In genomic region chr1:53182688-53183276, GRCh38 we compare ENCODE assay signal across 2 cellular contexts.
A peak's percentile ranks its signal among the peaks of the same experiment; 100 is the strongest.
TF ChIP-seq lines count a peak whose summit lies in the region.

No MANE protein-coding gene starts in this region.

TF ChIP-seq in GM23338, 12 proteins besides CTCF, POLR2A, EP300 and RAD21:
- no peak for TF ChIP-seq POLR2AphosphoS5 (IDR thresholded peaks at IDR 0.05; ENCODE audit: low read depth)
- no peak for TF ChIP-seq REST (IDR thresholded peaks at IDR 0.05; ENCODE audit: unreplicated experiment)
- no peak for TF ChIP-seq ZNF331 (CRISPR knock-in tag; IDR thresholded peaks at IDR 0.05; ENCODE audit: low read depth)
- TF ChIP-seq, protein P1, sequence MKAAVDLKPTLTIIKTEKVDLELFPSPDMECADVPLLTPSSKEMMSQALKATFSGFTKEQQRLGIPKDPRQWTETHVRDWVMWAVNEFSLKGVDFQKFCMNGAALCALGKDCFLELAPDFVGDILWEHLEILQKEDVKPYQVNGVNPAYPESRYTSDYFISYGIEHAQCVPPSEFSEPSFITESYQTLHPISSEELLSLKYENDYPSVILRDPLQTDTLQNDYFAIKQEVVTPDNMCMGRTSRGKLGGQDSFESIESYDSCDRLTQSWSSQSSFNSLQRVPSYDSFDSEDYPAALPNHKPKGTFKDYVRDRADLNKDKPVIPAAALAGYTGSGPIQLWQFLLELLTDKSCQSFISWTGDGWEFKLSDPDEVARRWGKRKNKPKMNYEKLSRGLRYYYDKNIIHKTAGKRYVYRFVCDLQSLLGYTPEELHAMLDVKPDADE (IDR thresholded peaks at IDR 0.05), result no peak
- no peak for TF ChIP-seq EZH2phosphoT487 (IDR thresholded peaks at IDR 0.05; ENCODE audit: unreplicated experiment)
- TF ChIP-seq JUNB (IDR thresholded peaks at IDR 0.05; ENCODE audit: unreplicated experiment), result no peak
- no peak for TF ChIP-seq ZNF114 (CRISPR knock-in tag; IDR thresholded peaks at IDR 0.05)
- TF ChIP-seq, protein P2, sequence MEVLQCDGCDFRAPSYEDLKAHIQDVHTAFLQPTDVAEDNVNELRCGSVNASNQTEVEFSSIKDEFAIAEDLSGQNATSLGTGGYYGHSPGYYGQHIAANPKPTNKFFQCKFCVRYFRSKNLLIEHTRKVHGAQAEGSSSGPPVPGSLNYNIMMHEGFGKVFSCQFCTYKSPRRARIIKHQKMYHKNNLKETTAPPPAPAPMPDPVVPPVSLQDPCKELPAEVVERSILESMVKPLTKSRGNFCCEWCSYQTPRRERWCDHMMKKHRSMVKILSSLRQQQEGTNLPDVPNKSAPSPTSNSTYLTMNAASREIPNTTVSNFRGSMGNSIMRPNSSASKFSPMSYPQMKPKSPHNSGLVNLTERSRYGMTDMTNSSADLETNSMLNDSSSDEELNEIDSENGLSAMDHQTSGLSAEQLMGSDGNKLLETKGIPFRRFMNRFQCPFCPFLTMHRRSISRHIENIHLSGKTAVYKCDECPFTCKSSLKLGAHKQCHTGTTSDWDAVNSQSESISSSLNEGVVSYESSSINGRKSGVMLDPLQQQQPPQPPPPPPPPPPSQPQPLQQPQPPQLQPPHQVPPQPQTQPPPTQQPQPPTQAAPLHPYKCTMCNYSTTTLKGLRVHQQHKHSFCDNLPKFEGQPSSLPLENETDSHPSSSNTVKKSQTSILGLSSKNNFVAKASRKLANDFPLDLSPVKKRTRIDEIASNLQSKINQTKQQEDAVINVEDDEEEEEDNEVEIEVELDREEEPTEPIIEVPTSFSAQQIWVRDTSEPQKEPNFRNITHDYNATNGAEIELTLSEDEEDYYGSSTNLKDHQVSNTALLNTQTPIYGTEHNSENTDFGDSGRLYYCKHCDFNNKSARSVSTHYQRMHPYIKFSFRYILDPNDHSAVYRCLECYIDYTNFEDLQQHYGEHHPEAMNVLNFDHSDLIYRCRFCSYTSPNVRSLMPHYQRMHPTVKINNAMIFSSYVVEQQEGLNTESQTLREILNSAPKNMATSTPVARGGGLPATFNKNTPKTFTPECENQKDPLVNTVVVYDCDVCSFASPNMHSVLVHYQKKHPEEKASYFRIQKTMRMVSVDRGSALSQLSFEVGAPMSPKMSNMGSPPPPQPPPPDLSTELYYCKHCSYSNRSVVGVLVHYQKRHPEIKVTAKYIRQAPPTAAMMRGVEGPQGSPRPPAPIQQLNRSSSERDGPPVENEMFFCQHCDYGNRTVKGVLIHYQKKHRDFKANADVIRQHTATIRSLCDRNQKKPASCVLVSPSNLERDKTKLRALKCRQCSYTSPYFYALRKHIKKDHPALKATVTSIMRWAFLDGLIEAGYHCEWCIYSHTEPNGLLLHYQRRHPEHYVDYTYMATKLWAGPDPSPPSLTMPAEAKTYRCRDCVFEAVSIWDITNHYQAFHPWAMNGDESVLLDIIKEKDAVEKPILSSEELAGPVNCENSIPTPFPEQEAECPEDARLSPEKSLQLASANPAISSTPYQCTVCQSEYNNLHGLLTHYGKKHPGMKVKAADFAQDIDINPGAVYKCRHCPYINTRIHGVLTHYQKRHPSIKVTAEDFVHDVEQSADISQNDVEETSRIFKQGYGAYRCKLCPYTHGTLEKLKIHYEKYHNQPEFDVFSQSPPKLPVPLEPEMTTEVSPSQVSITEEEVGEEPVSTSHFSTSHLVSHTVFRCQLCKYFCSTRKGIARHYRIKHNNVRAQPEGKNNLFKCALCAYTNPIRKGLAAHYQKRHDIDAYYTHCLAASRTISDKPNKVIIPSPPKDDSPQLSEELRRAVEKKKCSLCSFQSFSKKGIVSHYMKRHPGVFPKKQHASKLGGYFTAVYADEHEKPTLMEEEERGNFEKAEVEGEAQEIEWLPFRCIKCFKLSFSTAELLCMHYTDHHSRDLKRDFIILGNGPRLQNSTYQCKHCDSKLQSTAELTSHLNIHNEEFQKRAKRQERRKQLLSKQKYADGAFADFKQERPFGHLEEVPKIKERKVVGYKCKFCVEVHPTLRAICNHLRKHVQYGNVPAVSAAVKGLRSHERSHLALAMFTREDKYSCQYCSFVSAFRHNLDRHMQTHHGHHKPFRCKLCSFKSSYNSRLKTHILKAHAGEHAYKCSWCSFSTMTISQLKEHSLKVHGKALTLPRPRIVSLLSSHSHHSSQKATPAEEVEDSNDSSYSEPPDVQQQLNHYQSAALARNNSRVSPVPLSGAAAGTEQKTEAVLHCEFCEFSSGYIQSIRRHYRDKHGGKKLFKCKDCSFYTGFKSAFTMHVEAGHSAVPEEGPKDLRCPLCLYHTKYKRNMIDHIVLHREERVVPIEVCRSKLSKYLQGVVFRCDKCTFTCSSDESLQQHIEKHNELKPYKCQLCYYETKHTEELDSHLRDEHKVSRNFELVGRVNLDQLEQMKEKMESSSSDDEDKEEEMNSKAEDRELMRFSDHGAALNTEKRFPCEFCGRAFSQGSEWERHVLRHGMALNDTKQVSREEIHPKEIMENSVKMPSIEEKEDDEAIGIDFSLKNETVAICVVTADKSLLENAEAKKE (CRISPR knock-in tag; IDR thresholded peaks at IDR 0.05), result no peak
- TF ChIP-seq EZH2 (IDR thresholded peaks at IDR 0.05; ENCODE audit: low read depth, unreplicated experiment), result no peak
- no peak for TF ChIP-seq CREB1 (CRISPR knock-in tag; IDR thresholded peaks at IDR 0.05; ENCODE audit: low read depth)
- TF ChIP-seq NANOG (IDR thresholded peaks at IDR 0.05; ENCODE audit: borderline replicate concordance), result no peak
- no peak for TF ChIP-seq STAT1 (IDR thresholded peaks at IDR 0.05; ENCODE audit: unreplicated experiment)

TF ChIP-seq in K562, 482 proteins besides CTCF, POLR2A, EP300 and RAD21 (continues in another document):
- TF ChIP-seq SMAD3 (CRISPR knock-in tag; conservative IDR thresholded peaks at IDR 0.05) (no peak), CREB3 (tag; conservative IDR thresholded peaks at IDR 0.05; ENCODE audit: low read depth) (no peak), LCOR (CRISPR knock-in tag; IDR thresholded peaks at IDR 0.05) (no peak), MAFG (tag; conservative IDR thresholded peaks at IDR 0.05) (no peak), ARID3A (IDR thresholded peaks at IDR 0.05; ENCODE audit: borderline replicate concordance, low read depth, low read length) (no peak), FUS (optimal IDR thresholded peaks at IDR 0.05; ENCODE audit: low read depth, low read length) (no peak), TBP (optimal IDR thresholded peaks at IDR 0.05; ENCODE audit: low read depth, low read length) (peak; percentile 7), MEIS2 (IDR thresholded peaks at IDR 0.05; ENCODE audit: partially characterized antibody) (peak; percentile 61), CXXC5 (CRISPR knock-in tag; IDR thresholded peaks at IDR 0.05) (no peak; the same call in 1 of the 2 replicates), NFE2L1 (tag; IDR thresholded peaks at IDR 0.05; ENCODE audit: borderline replicate concordance, low read depth) (no peak), MTA2 (IDR thresholded peaks at IDR 0.05; ENCODE audit: low read depth) (peak; percentile 60; the same call in 1 of the 2 replicates), KDM4B (IDR thresholded peaks at IDR 0.05; ENCODE audit: borderline replicate concordance in 2 of 2, low read depth in 1 of 2) (no peak), RCOR1 (IDR thresholded peaks at IDR 0.05; ENCODE audit: borderline replicate concordance in 1 of 2, low read depth in 2 of 2, low read length in 2 of 2) (0 out of 4 replicates have a peak, but pooled peaks of 1 of the 2 experiments have one; percentile 2), ZNF395 (CRISPR knock-in tag; IDR thresholded peaks at IDR 0.05) (no peak), FOXA1 (IDR thresholded peaks at IDR 0.05; ENCODE audit: borderline replicate concordance) (no peak), MEF2A (IDR thresholded peaks at IDR 0.05; ENCODE audit: control insufficient read depth, low read depth, low read length) (no peak), TCF3 (CRISPR knock-in tag; IDR thresholded peaks at IDR 0.05) (peak; percentile 63; the same call in 1 of the 2 replicates), ZBED1 (IDR thresholded peaks at IDR 0.05) (no peak), TAF15 (IDR thresholded peaks at IDR 0.05; ENCODE audit: low read depth, low read length) (no peak), TBL1XR1 (IDR thresholded peaks at IDR 0.05; ENCODE audit: low read length in 2 of 2) (0 out of 4 replicates have a peak, but pooled peaks of 1 of the 2 experiments have one; percentile 41), BACH1 (tag; IDR thresholded peaks at IDR 0.05) (no peak), BCOR (IDR thresholded peaks at IDR 0.05) (no peak), MCM7 (IDR thresholded peaks at IDR 0.05) (no peak), OTX1 (CRISPR knock-in tag; IDR thresholded peaks at IDR 0.05) (no peak), ASH1L (IDR thresholded peaks at IDR 0.05; ENCODE audit: borderline replicate concordance, low read depth, partially characterized antibody) (no peak)
- TF ChIP-seq, protein P3, sequence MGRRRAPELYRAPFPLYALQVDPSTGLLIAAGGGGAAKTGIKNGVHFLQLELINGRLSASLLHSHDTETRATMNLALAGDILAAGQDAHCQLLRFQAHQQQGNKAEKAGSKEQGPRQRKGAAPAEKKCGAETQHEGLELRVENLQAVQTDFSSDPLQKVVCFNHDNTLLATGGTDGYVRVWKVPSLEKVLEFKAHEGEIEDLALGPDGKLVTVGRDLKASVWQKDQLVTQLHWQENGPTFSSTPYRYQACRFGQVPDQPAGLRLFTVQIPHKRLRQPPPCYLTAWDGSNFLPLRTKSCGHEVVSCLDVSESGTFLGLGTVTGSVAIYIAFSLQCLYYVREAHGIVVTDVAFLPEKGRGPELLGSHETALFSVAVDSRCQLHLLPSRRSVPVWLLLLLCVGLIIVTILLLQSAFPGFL (CRISPR knock-in tag; IDR thresholded peaks at IDR 0.05), result no peak
- TF ChIP-seq, protein P4, sequence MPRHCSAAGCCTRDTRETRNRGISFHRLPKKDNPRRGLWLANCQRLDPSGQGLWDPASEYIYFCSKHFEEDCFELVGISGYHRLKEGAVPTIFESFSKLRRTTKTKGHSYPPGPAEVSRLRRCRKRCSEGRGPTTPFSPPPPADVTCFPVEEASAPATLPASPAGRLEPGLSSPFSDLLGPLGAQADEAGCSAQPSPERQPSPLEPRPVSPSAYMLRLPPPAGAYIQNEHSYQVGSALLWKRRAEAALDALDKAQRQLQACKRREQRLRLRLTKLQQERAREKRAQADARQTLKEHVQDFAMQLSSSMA (CRISPR knock-in tag; IDR thresholded peaks at IDR 0.05), result no peak
- TF ChIP-seq, protein P5, sequence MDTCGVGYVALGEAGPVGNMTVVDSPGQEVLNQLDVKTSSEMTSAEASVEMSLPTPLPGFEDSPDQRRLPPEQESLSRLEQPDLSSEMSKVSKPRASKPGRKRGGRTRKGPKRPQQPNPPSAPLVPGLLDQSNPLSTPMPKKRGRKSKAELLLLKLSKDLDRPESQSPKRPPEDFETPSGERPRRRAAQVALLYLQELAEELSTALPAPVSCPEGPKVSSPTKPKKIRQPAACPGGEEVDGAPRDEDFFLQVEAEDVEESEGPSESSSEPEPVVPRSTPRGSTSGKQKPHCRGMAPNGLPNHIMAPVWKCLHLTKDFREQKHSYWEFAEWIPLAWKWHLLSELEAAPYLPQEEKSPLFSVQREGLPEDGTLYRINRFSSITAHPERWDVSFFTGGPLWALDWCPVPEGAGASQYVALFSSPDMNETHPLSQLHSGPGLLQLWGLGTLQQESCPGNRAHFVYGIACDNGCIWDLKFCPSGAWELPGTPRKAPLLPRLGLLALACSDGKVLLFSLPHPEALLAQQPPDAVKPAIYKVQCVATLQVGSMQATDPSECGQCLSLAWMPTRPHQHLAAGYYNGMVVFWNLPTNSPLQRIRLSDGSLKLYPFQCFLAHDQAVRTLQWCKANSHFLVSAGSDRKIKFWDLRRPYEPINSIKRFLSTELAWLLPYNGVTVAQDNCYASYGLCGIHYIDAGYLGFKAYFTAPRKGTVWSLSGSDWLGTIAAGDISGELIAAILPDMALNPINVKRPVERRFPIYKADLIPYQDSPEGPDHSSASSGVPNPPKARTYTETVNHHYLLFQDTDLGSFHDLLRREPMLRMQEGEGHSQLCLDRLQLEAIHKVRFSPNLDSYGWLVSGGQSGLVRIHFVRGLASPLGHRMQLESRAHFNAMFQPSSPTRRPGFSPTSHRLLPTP (IDR thresholded peaks at IDR 0.05; ENCODE audit: borderline replicate concordance, extremely low read depth, insufficient read length), result no peak
- TF ChIP-seq, protein P6, sequence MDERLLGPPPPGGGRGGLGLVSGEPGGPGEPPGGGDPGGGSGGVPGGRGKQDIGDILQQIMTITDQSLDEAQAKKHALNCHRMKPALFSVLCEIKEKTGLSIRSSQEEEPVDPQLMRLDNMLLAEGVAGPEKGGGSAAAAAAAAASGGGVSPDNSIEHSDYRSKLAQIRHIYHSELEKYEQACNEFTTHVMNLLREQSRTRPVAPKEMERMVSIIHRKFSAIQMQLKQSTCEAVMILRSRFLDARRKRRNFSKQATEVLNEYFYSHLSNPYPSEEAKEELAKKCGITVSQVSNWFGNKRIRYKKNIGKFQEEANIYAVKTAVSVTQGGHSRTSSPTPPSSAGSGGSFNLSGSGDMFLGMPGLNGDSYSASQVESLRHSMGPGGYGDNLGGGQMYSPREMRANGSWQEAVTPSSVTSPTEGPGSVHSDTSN (CRISPR knock-in tag; IDR thresholded peaks at IDR 0.05; ENCODE audit: low read depth), result no peak
- TF ChIP-seq, protein P6 (tag; conservative IDR thresholded peaks at IDR 0.05; ENCODE audit: low read depth), result peak; percentile 58
